ENCODE assay signal across 8 cellular contexts in the genomic region with DNA sequence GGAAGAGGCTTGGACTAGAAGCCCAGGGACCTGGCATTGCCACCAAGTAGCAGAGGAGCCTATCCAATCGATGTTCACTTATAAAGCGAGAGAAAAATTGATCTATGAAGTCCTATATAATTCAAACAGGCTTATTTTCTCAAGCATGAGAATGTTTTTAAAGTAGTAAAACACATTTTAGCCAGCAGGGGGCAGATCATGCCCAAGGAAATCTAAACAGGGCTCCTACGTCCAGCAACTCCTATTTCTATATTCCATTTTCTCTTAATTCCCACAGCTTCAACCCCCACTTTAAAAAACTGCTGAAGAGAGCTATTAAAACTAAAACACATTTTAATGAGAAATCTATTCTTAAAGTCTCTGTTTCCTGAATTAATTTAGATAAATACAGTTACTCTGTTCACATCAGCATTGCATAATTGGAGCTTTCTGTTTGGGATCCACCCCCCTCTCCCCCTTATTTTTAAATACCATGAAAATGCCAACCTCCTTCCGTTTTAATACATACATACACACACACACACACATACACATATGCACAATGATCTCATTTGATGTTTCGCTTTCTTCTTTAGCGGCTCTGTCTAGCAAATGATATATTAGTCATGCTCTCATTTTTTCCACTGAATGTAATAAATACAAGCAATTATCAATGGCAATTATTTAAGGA.
DNase-seq lines count a peak whose midpoint lies in the region; ATAC-seq, FAIRE-seq and TF ChIP-seq lines count a peak whose summit lies in the region.

No MANE protein-coding gene starts in this region.

- no peaks in the 10 kb centered on the region for H3K9me3 ChIP-seq in A549
- H3K9me3 ChIP-seq in thyroid gland = no peaks in the 10 kb centered on the region

- POLR2A ChIA-PET in A549 (lab: Yijun Ruan, JAX) = interaction anchor here (1.0 kb wide), 1 partner anchor 145 kb away, joined by 3 read pairs; the partner anchor contains the start of gene MYO10
- POLR2A ChIA-PET in GM10248 (lab: Yijun Ruan, JAX) = no interaction called here
- POLR2A ChIA-PET in MCF 10A (lab: Yijun Ruan, JAX) = interaction anchor here (0.6 to 1.7 kb wide), 6 partner anchors 51 to 399 kb away, joined by 3 to 7 read pairs (median 4); no protein-coding TSS in a partner anchor

- CTCF ChIA-PET in A549 (lab: Yijun Ruan, JAX) (interaction anchor here (0.6 to 4.6 kb wide), 39 partner anchors 10 to 411 kb away, joined by 3 to 54 read pairs (median 4); partner anchors contain the start of gene MYO10), GM10248 (lab: Yijun Ruan, JAX) (interaction anchor here (1.0 to 4.2 kb wide), 18 partner anchors 9 to 1527 kb away, joined by 3 to 34 read pairs (median 4); no protein-coding TSS in a partner anchor), MCF 10A (lab: Yijun Ruan, JAX) (interaction anchor here (0.5 to 4.6 kb wide), 27 partner anchors 8 to 1387 kb away, joined by 3 to 120 read pairs (median 4); no protein-coding TSS in a partner anchor)

- ATAC-seq in A549 (peak; percentile 54 to 58; a peak in 3 of 6 replicates), left colon (peak; percentile 69)

- peaks cover 31% of the 10 kb centered on the region for H3K4me1 Mint-ChIP-seq in MCF 10A (ENCODE audit: insufficient read depth, unreplicated experiment)

- no peak for FAIRE-seq in A549 (lab: Jason Lieb, UNC)

- H3K27ac Mint-ChIP-seq in MCF 10A (ENCODE audit: low read depth, unreplicated experiment) = no peak overlapping the region

- intact Hi-C loops in MCF 10A (cut with micrococcal nuclease) = loop anchor here (1.0 to 2.0 kb wide), 4 partner anchors 54 to 399 kb away; no protein-coding TSS in a partner anchor
- intact Hi-C loops in left colon (cut with DNase I, micrococcal nuclease) = loop anchor here in 1 of 2 donors (5.0 to 10.0 kb wide), 2 partner anchors 144 to 411 kb away; partner anchors contain the start of gene MYO10
- intact Hi-C loops in thyroid gland (cut with DNase I) = loop anchor here (5.0 to 10.0 kb wide), 3 partner anchors 144 to 396 kb away; partner anchors contain the start of gene MYO10

- H3K4me3 ChIP-seq in A549 (no peak overlapping the region), thyroid gland (replicated peaks in 1 of 3) (no peak overlapping the region)

- H3K27me3 ChIP-seq in thyroid gland = no peaks in the 10 kb centered on the region

- H3K27ac ChIP-seq in A549 = peak overlapping the region; percentile 18 to 49; a peak in 4 of 6 replicates
- H3K27ac ChIP-seq in thyroid gland = no peak overlapping the region

- H3K36me3 Mint-ChIP-seq in MCF 10A (ENCODE audit: insufficient read depth, unreplicated experiment) = no peaks in the 10 kb centered on the region

- H3K4me3 Mint-ChIP-seq in MCF 10A (ENCODE audit: unreplicated experiment) = no peak overlapping the region

- no peaks in the 10 kb centered on the region for H3K27me3 Mint-ChIP-seq in MCF 10A (ENCODE audit: insufficient read depth, unreplicated experiment)

- BruUV-seq in MCF 10A (replicated peaks; lab: Mats Ljungman, UMichigan) = no TSS peak

- WGBS in A549 (ENCODE audit: missing lambda C conversion rate) = 25% methylated on average over 6 of the region's 6 CpGs
- whole genome bisulfite sequencing in thyroid gland, 2 donors = 39 to 43% methylated on average over 6 of the region's 6 CpGs

- TF ChIP-seq CTCF in A549 (IDR thresholded peaks at IDR 0.05) = peak; percentile 89
- TF ChIP-seq CTCF in GM10248 (IDR thresholded peaks at IDR 0.05; ENCODE audit: control extremely low read depth, extremely low read depth, low read depth, missing control alignments) = peak; percentile 44
- peak; percentile 52 for TF ChIP-seq CTCF in MCF 10A (IDR thresholded peaks at IDR 0.05; ENCODE audit: unreplicated experiment)
- TF ChIP-seq CTCF in thyroid gland (IDR thresholded peaks at IDR 0.05) = peak; percentile 60 to 82 (median 66)

- H3K36me3 ChIP-seq in thyroid gland = no peaks in the 10 kb centered on the region

- TF ChIP-seq POLR2A in A549 (IDR thresholded peaks at IDR 0.05; ENCODE audit: low read length) = no peak
- TF ChIP-seq POLR2A in thyroid gland (IDR thresholded peaks at IDR 0.05) = no peak

- TF ChIP-seq RAD21 in A549 (conservative IDR thresholded peaks at IDR 0.05 in 1 of 2, IDR thresholded peaks at IDR 0.05 in 1 of 2) = peak; percentile 87 to 89

- DNase-seq in A549 (ENCODE audit: low read depth in 1 of 2, low spot score in 1 of 2) (peak; percentile 55 to 64), GM10248 (ENCODE audit: extremely low spot score) (peak; percentile 53), HT-29 (ENCODE audit: low spot score) (peak; percentile 87), NCI-H82 (lab: John Stamatoyannopoulos, UW) (peak; percentile 62), MCF 10A (ENCODE audit: unreplicated experiment) (peak; percentile 63), left colon (peak in 1 of 2 donors; percentile 20), thyroid gland (peak in 1 of 2 donors; percentile 29), GDM1 (lab: John Stamatoyannopoulos, UW) (no peak)

- H3K4me1 ChIP-seq in A549 = peaks cover 34% of the 10 kb centered on the region
- H3K4me1 ChIP-seq in thyroid gland = peaks cover 0 to 7% of the 10 kb centered on the region in 2 donors

- no peaks in the 10 kb centered on the region for H3K9me3 Mint-ChIP-seq in MCF 10A (ENCODE audit: unreplicated experiment)

- peak overlapping the region; percentile 59 for H3K4me2 ChIP-seq in A549

- no peak for TF ChIP-seq EP300 in A549 (IDR thresholded peaks at IDR 0.05)

TF ChIP-seq in A549, 52 proteins besides CTCF, POLR2A, EP300 and RAD21:
- TF ChIP-seq TP53 (CRISPR knock-in tag; IDR thresholded peaks at IDR 0.05) = no peak
- no peak for TF ChIP-seq NR3C1 (IDR thresholded peaks at IDR 0.05)
- TF ChIP-seq ZNF302 (CRISPR knock-in tag; IDR thresholded peaks at IDR 0.05) = no peak
- TF ChIP-seq SMC3 (IDR thresholded peaks at IDR 0.05) = peak; percentile 87
- TF ChIP-seq MAZ (IDR thresholded peaks at IDR 0.05; ENCODE audit: borderline replicate concordance, low read depth, low read length) = no peak
- TF ChIP-seq CEBPB (IDR thresholded peaks at IDR 0.05) = peak in 1 of 2 experiments; percentile 55; a peak in 1 of 4 replicates
- no peak for TF ChIP-seq PBX3 (IDR thresholded peaks at IDR 0.05)

Comparison
In these comparisons a context has a peak if more than half of its experiments do, and no peak if none do; other contexts are left out.
1. H3K27ac ChIP-seq: peak in A549 (2 of 2); none in thyroid gland (0 of 3).
2. Peak in every context shown above with its lines, with median percentiles within 50 percentile points of each other: CTCF ChIP-seq.